Comparison of ENCODE assay signal across 1 cellular context in the genomic region with DNA sequence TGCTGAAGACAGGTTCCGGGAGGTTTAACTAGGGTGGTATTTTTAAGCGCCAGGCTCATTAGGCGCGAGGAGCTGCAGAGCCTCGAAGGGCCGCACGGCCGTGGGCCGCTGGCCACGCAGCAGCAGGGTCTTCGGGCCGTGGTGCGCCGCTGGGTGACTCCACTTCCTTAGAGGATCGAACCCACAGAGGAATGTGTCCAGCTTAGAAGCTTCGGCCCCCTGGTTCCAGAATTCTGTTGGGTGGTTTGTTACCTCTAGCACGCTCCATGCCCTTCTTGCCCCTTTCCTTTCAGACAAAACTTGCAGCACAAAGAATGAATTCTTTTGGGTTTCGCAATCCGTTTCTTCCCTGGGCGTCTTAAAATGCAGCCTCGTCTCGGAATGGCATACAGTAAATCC.
TF ChIP-seq lines count a peak whose summit lies in the region.

No MANE protein-coding gene starts in this region.

TF ChIP-seq in GM23338, 12 proteins besides CTCF, POLR2A, EP300 and RAD21 (continued from another document):
- TF ChIP-seq REST (IDR thresholded peaks at IDR 0.05; ENCODE audit: unreplicated experiment) (no peak), CREB1 (CRISPR knock-in tag; IDR thresholded peaks at IDR 0.05; ENCODE audit: low read depth) (no peak), EZH2 (IDR thresholded peaks at IDR 0.05; ENCODE audit: low read depth, unreplicated experiment) (no peak), STAT1 (IDR thresholded peaks at IDR 0.05; ENCODE audit: unreplicated experiment) (no peak), POLR2AphosphoS5 (IDR thresholded peaks at IDR 0.05; ENCODE audit: low read depth) (no peak)
- TF ChIP-seq, protein P1, sequence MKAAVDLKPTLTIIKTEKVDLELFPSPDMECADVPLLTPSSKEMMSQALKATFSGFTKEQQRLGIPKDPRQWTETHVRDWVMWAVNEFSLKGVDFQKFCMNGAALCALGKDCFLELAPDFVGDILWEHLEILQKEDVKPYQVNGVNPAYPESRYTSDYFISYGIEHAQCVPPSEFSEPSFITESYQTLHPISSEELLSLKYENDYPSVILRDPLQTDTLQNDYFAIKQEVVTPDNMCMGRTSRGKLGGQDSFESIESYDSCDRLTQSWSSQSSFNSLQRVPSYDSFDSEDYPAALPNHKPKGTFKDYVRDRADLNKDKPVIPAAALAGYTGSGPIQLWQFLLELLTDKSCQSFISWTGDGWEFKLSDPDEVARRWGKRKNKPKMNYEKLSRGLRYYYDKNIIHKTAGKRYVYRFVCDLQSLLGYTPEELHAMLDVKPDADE (IDR thresholded peaks at IDR 0.05): no peak
